Comparison of ENCODE assay signal across 1 cellular context in genomic region chr4:169720529-169720928, GRCh38.
TF ChIP-seq lines count a peak whose summit lies in the region.

No MANE protein-coding gene starts in this region.

TF ChIP-seq in IMR-90, 13 proteins besides CTCF, POLR2A, EP300 and RAD21:
- TF ChIP-seq CHD1 (IDR thresholded peaks at IDR 0.05; ENCODE audit: low read depth, low read length) (no peak), NFE2L2 (IDR thresholded peaks at IDR 0.05; ENCODE audit: low read depth, low read length) (no peak), RFX5 (IDR thresholded peaks at IDR 0.05; ENCODE audit: low read depth, low read length) (no peak), ELK1 (IDR thresholded peaks at IDR 0.05; ENCODE audit: borderline replicate concordance, low read depth, low read length) (no peak), RCOR1 (IDR thresholded peaks at IDR 0.05; ENCODE audit: insufficient replicate concordance, low read length) (no peak), USF2 (IDR thresholded peaks at IDR 0.05; ENCODE audit: low read depth, low read length) (no peak), BHLHE40 (IDR thresholded peaks at IDR 0.05; ENCODE audit: low read depth, low read length) (no peak), MAFK (IDR thresholded peaks at IDR 0.05; ENCODE audit: low read depth, low read length) (no peak), SMC3 (IDR thresholded peaks at IDR 0.05; ENCODE audit: low read depth, low read length) (no peak), MAZ (IDR thresholded peaks at IDR 0.05; ENCODE audit: borderline replicate concordance, low read depth, low read length) (no peak), FOS (IDR thresholded peaks at IDR 0.05; ENCODE audit: low read depth, low read length) (no peak), MXI1 (IDR thresholded peaks at IDR 0.05; ENCODE audit: borderline replicate concordance, low read depth, low read length) (no peak), CEBPB (IDR thresholded peaks at IDR 0.05; ENCODE audit: low read depth, low read length) (no peak)
